In genomic region chr12:75489613-75490210, GRCh38 we compare ENCODE assay signal across 9 cellular contexts. TPM values are rescaled to one million over a fixed set of nuclear protein-coding genes. Genes with fewer than 3 reads are reported as not detected.
A peak's percentile ranks its signal among the peaks of the same experiment; 100 is the strongest.
DNase-seq lines count a peak whose midpoint lies in the region; ATAC-seq, FAIRE-seq and TF ChIP-seq lines count a peak whose summit lies in the region.
"Had no signal": no experiment of that assay in that cellular context is flagged by ENCODE, and none has a peak within 500 bp of the region (broad histone marks: within the 10 kb centered on the region; RNA-seq: fewer than 3 reads in every experiment).

No MANE protein-coding gene starts in this region.

- in situ Hi-C loops in GM13976 (cut with MboI; ENCODE audit: low sequenced_read_pairs, unreplicated experiment) = loop anchor here (10.0 kb wide), 1 partner anchor 155 kb away; the partner anchor contains the start of genes CAPS2 and GLIPR1L1

- H3K9me3 ChIP-seq in PC-3 (ENCODE audit: low read length) = no peaks in the 10 kb centered on the region
- H3K9me3 ChIP-seq in H1 (ENCODE audit: insufficient read depth in 2 of 2, low read depth in 1 of 2, low read length in 1 of 2) = no peaks in the 10 kb centered on the region

- TF ChIP-seq EP300 in H1 (IDR thresholded peaks at IDR 0.05; ENCODE audit: borderline replicate concordance in 1 of 2, low read depth in 2 of 2, low read length in 2 of 2) = no peak

- intact Hi-C loops in PC-3 (cut with micrococcal nuclease) = loop anchor here (5.0 to 10.0 kb wide), 3 partner anchors 152 to 802 kb away; no protein-coding TSS in a partner anchor

- no peak for TF ChIP-seq RAD21 in H1 (IDR thresholded peaks at IDR 0.05 in 1 of 2, conservative IDR thresholded peaks at IDR 0.05 in 1 of 2; ENCODE audit: low read depth in 2 of 2, low read length in 2 of 2)

- H2BK15ac ChIP-seq in H1 (ENCODE audit: low read length) = no peak overlapping the region

- H3K18ac ChIP-seq in H1 (ENCODE audit: extremely low read depth, low read length) = no peak overlapping the region

- H4K8ac ChIP-seq in H1 (ENCODE audit: extremely low read depth, insufficient read depth, low read length) = no peak overlapping the region

- H3K27me3 ChIP-seq in PC-3 (ENCODE audit: low read length) (no peaks in the 10 kb centered on the region), H1 (replicated peaks in 1 of 4; ENCODE audit: control insufficient read depth in 3 of 4, extremely low read depth in 1 of 4, insufficient read depth in 3 of 4, low read length in 3 of 4) (no peaks in the 10 kb centered on the region)

- H3K23me2 ChIP-seq in H1 (ENCODE audit: low read depth, low read length) = no peaks in the 10 kb centered on the region; the same call in 1 of the 2 replicates

- H3K27ac ChIP-seq in PC-3 (ENCODE audit: low read length) (peak overlapping the region; percentile 50), H1 (ENCODE audit: low read depth, low read length) (no peak overlapping the region)

- peak overlapping the region; percentile 71 for H3K4me2 ChIP-seq in PC-3 (ENCODE audit: low read length)
- no peak overlapping the region for H3K4me2 ChIP-seq in H1 (ENCODE audit: insufficient read depth in 1 of 2, low read depth in 2 of 2, low read length in 2 of 2)

- no peak overlapping the region for H3K23ac ChIP-seq in H1 (ENCODE audit: insufficient read length)

- 81% methylated on average over 7 of the region's 7 CpGs; no CpG with 5 or more reads in 1 of the 2 experiments for WGBS in H1 (ENCODE audit: extremely low coverage in 1 of 2, insufficient coverage in 1 of 2, insufficient read length in 1 of 2, insufficient replicate concordance in 2 of 2, low coverage in 1 of 2, low lambda C conversion rate in 2 of 2, missing lambda C conversion rate in 1 of 2), 2 experiments

- 0 out of 2 replicates have a peak overlapping the region, but pooled peaks have one; percentile 4 for H2AFZ ChIP-seq in PC-3 (ENCODE audit: low read length)
- no peak overlapping the region for H2AFZ ChIP-seq in H1 (ENCODE audit: low read length)

- TF ChIP-seq CTCF in AG10803 (conservative IDR thresholded peaks at IDR 0.05; ENCODE audit: low read length) (no peak), PC-3 (conservative IDR thresholded peaks at IDR 0.05; ENCODE audit: low read depth, low read length) (no peak), H1 (IDR thresholded peaks at IDR 0.05; ENCODE audit: control extremely low read depth in 1 of 3, insufficient read depth in 1 of 3, low read depth in 1 of 3, low read length in 3 of 3) (no peak), GM13976 (IDR thresholded peaks at IDR 0.05; ENCODE audit: borderline replicate concordance, control extremely low read depth, extremely low read depth, insufficient read depth, missing control alignments) (no peak), omental fat pad (IDR thresholded peaks at IDR 0.05) (no peak)

- no peak for TF ChIP-seq POLR2A in H1 (IDR thresholded peaks at IDR 0.05; ENCODE audit: control extremely low read depth in 1 of 2, low read depth in 2 of 2, low read length in 2 of 2)

- FAIRE-seq in H1 (lab: Jason Lieb, UNC) = no peak

- no peaks in the 10 kb centered on the region for H4K20me1 ChIP-seq in PC-3 (ENCODE audit: low read length)
- no peaks in the 10 kb centered on the region for H4K20me1 ChIP-seq in H1 (replicated peaks in 1 of 2; ENCODE audit: control insufficient read depth in 1 of 2, insufficient read depth in 2 of 2, low read length in 2 of 2)

- no peak overlapping the region for H3K14ac ChIP-seq in H1 (ENCODE audit: insufficient read length)

- H4K91ac ChIP-seq in H1 (replicated peaks; ENCODE audit: insufficient read length, low read length) = no peak overlapping the region

- no peak overlapping the region for H2BK120ac ChIP-seq in H1 (replicated peaks; ENCODE audit: low read depth, low read length)

- H3K4me3 ChIP-seq in AG10803 (ENCODE audit: low read length) (no peak overlapping the region), PC-3 (ENCODE audit: low read length) (no peak overlapping the region), H1 (ENCODE audit: extremely low read depth in 1 of 4, insufficient read depth in 2 of 4, low read depth in 3 of 4, low read length in 4 of 4) (no peak overlapping the region)

- H3K36me3 ChIP-seq in PC-3 (ENCODE audit: low read depth, low read length) (no peaks in the 10 kb centered on the region; the same call in 1 of the 2 replicates), H1 (ENCODE audit: control insufficient read depth in 2 of 4, insufficient read depth in 4 of 4, low read length in 3 of 4) (no peaks in the 10 kb centered on the region)

- no peak overlapping the region for H2BK20ac ChIP-seq in H1 (ENCODE audit: low read length)

- H3K4ac ChIP-seq in H1 (replicated peaks; ENCODE audit: insufficient read length, low read depth, low read length) = no peak overlapping the region

- no peak overlapping the region for H4K5ac ChIP-seq in H1 (ENCODE audit: insufficient read length, low read depth, low read length)

- CTCF ChIA-PET in PC-3 (lab: Charles Lee) (interaction anchor here (0.5 to 1.0 kb wide), 2 partner anchors 52 to 98 kb away, joined by 3 read pairs; no protein-coding TSS in a partner anchor), H1 (lab: Charles Lee; ENCODE audit: partially characterized antibody) (no interaction called here)

- peak; percentile 40 for DNase-seq in AG10803 (ENCODE audit: low read depth)
- peak; percentile 78 for DNase-seq in PC-3
- no peak for DNase-seq in H1 (ENCODE audit: low read depth in 1 of 2, low spot score in 2 of 2)
- DNase-seq in GM13976 (ENCODE audit: low spot score) = no peak
- no peak for DNase-seq in NCI-H2029 treated with DMSO at 0.1 percent for 48 hours (lab: John Stamatoyannopoulos, UW)
- DNase-seq in HK-2 (ENCODE audit: unreplicated experiment) = no peak
- DNase-seq in omental fat pad (ENCODE audit: low spot score) = no peak
- DNase-seq: activated CD4-positive, CD25-positive, alpha-beta regulatory T cell had no signal

- no peak overlapping the region for H2BK5ac ChIP-seq in H1 (ENCODE audit: low read depth, low read length)

- no peaks in the 10 kb centered on the region for H3F3A ChIP-seq in PC-3 (ENCODE audit: low read length, unreplicated experiment)

- ATAC-seq in GM21529 (IDR thresholded peaks at IDR 0.05; ENCODE audit: unreplicated experiment) = peak; percentile 65
- ATAC-seq in PC-3 = peak; percentile 74
- ATAC-seq in omental fat pad (ENCODE audit: low FRiP score) = no peak

- no peak overlapping the region for H2BK12ac ChIP-seq in H1 (ENCODE audit: low read depth, low read length)

- H2AK5ac ChIP-seq in H1 (ENCODE audit: low read depth, low read length) = no peak overlapping the region

- no TSS peak for BruUV-seq in PC-3 (replicated peaks; lab: Mats Ljungman, UMichigan)

- no peak overlapping the region for H3K9ac ChIP-seq in PC-3 (ENCODE audit: low read length)
- H3K9ac ChIP-seq in H1 (replicated peaks in 1 of 4; ENCODE audit: extremely low read depth in 1 of 4, low read depth in 3 of 4, low read length in 3 of 4) = no peak overlapping the region

- H3K79me2 ChIP-seq in PC-3 (ENCODE audit: low read length) (no peaks in the 10 kb centered on the region), H1 (ENCODE audit: control insufficient read depth in 1 of 2, insufficient read depth in 2 of 2, low read length in 2 of 2) (no peaks in the 10 kb centered on the region)

- H3K9me2 ChIP-seq in PC-3 (replicated peaks; ENCODE audit: low read length) = no peaks in the 10 kb centered on the region

- H3K4me1 ChIP-seq in PC-3 (ENCODE audit: insufficient read depth, low read length) = peaks cover 18% of the 10 kb centered on the region
- H3K4me1 ChIP-seq in H1 (replicated peaks in 1 of 4; ENCODE audit: control insufficient read depth in 3 of 4, insufficient read depth in 4 of 4, low read length in 3 of 4) = peaks cover 0 to 4% (median 3%) of the 10 kb centered on the region in 4 experiments; a peak in 4 of 7 replicates

- no peaks in the 10 kb centered on the region for H3K79me1 ChIP-seq in H1 (ENCODE audit: low read depth, low read length)

- peak overlapping the region; percentile 54 for H3K56ac ChIP-seq in H1 (replicated peaks; ENCODE audit: insufficient read length, low read depth, low read length)

- POLR2A ChIA-PET in PC-3 (lab: Charles Lee; ENCODE audit: unreplicated experiment) = no interaction called here
- POLR2A ChIA-PET in H1 (lab: Charles Lee; ENCODE audit: partially characterized antibody) = no interaction called here

TF ChIP-seq in H1, 55 proteins besides CTCF, POLR2A, EP300 and RAD21:
- TF ChIP-seq BRCA1 (IDR thresholded peaks at IDR 0.05; ENCODE audit: low read depth, low read length) (no peak), RXRA (IDR thresholded peaks at IDR 0.05; ENCODE audit: insufficient read depth, low read depth, low read length) (no peak), SP4 (IDR thresholded peaks at IDR 0.05; ENCODE audit: low read length) (no peak), KDM4A (IDR thresholded peaks at IDR 0.05; ENCODE audit: low read depth, low read length, severe bottlenecking) (no peak), GTF2F1 (IDR thresholded peaks at IDR 0.05; ENCODE audit: borderline replicate concordance, low read depth, low read length) (no peak)

RNA-seq across cellular contexts. Expression of gene GLIPR1, which starts 9.2 kb away (rescaled TPM):
- total RNA-seq in PC-3 (2014; rRNA removed) (21.3 and 22.2 TPM in 2 replicates), omental fat pad (10 to 100 TPM; 25.0 to 39.3 (median 32.8) TPM)
- total RNA-seq in H1 (2021; fragmentation: NEBNext Ultra II Directional; extraction: Animal tissue kit (Norgen Biotek cat#: 25700)) = 1.5 and 1.7 TPM in 2 replicates
- polyA plus RNA-seq in H1 (2011; rRNA removed) = 0.09 and 0.23 TPM in 2 replicates
- polyA plus RNA-seq in H1 (2011; cell fraction: cytosol; rRNA removed) = 0.10 TPM
- 0.44 TPM for polyA plus RNA-seq in H1 (2011; cell fraction: nucleus; rRNA removed)
- polyA plus RNA-seq in H1 (2012, experiment 1 of 2) = 0.16 to 1.0 TPM (median 0.30 TPM) in 4 replicates
- 0.09 TPM for polyA plus RNA-seq in H1 (2012, experiment 2 of 2)
- 1.3 TPM for polyA plus RNA-seq in H1 (2013, experiment 1 of 2)
- 1.2 TPM for polyA plus RNA-seq in H1 (2013, experiment 2 of 2)
- polyA minus RNA-seq in H1 (2011; rRNA and poly(A)+ RNA removed) = 0.47 and 0.63 TPM in 2 replicates
- polyA minus RNA-seq in H1 (2011; cell fraction: cytosol; rRNA and poly(A)+ RNA removed) = not detected
- 0.90 TPM for polyA minus RNA-seq in H1 (2011; cell fraction: nucleus; rRNA and poly(A)+ RNA removed)

RNA-seq across cellular contexts. Expression of gene KRR1, which starts 21.7 kb away (rescaled TPM):
- 49.9 and 68.4 TPM in 2 replicates for total RNA-seq in PC-3 (2014; rRNA removed)
- 73.8 and 80.1 TPM in 2 replicates for total RNA-seq in H1 (2021; fragmentation: NEBNext Ultra II Directional; extraction: Animal tissue kit (Norgen Biotek cat#: 25700))
- polyA plus RNA-seq in H1 (2011; rRNA removed) = 2.4 and 6.1 TPM in 2 replicates
- polyA plus RNA-seq in H1 (2011; cell fraction: cytosol; rRNA removed) = 14.8 TPM
- polyA plus RNA-seq in H1 (2011; cell fraction: nucleus; rRNA removed) = 5.5 TPM
- polyA plus RNA-seq in H1 (2012, experiment 1 of 2) = 27.4 to 58.4 TPM (median 34.9 TPM) in 4 replicates
- 2.4 TPM for polyA plus RNA-seq in H1 (2012, experiment 2 of 2)
- polyA plus RNA-seq in H1 (2013, experiment 1 of 2) = 98.9 TPM
- polyA plus RNA-seq in H1 (2013, experiment 2 of 2) = 94.1 TPM
- 23.0 and 34.1 TPM in 2 replicates for polyA minus RNA-seq in H1 (2011; rRNA and poly(A)+ RNA removed)
- polyA minus RNA-seq in H1 (2011; cell fraction: cytosol; rRNA and poly(A)+ RNA removed) = 12.3 TPM
- polyA minus RNA-seq in H1 (2011; cell fraction: nucleus; rRNA and poly(A)+ RNA removed) = 65.3 TPM
- total RNA-seq in omental fat pad = 10 to 100 TPM; 28.8 to 39.9 (median 34.3) TPM

Comparison
In these comparisons a context has a peak if more than half of its experiments do, and no peak if none do; other contexts are left out.
1. DNase-seq: peak in AG10803 (single experiment) and PC-3 (single experiment); none in H1 (0 of 2), GM13976 (single experiment), NCI-H2029 treated with DMSO at 0.1 percent for 48 hours (single experiment), HK-2 (single experiment) and omental fat pad (single experiment).